ENCODE assay signal across 12 cellular contexts in genomic region chr17:83194761-83195329, GRCh38.
A peak's percentile ranks its signal among the peaks of the same experiment; 100 is the strongest.
DNase-seq lines count a peak whose midpoint lies in the region; ATAC-seq, FAIRE-seq and TF ChIP-seq lines count a peak whose summit lies in the region.
"Had no signal": no experiment of that assay in that cellular context is flagged by ENCODE, and none has a peak within 500 bp of the region (broad histone marks: within the 10 kb centered on the region; RNA-seq: fewer than 3 reads in every experiment).

No MANE protein-coding gene starts in this region.

- peak overlapping the region; percentile 20 for H3K27ac Mint-ChIP-seq in activated CD8-positive, alpha-beta T cell treated with anti-CD3 and anti-CD28 coated beads, Interleukin-2, amount 10 ng/mL, durations not matched to agents 7 days and 5 days
- H3K27ac Mint-ChIP-seq: memory B cell; stimulated activated naive CD8-positive, alpha-beta T cell treated with anti-CD3 and anti-CD28 coated beads, Interleukin-15, Interleukin-2, amounts not matched to agents 100 ng/mL and 50 ng/mL, for 24 hours had no signal

- TF ChIP-seq POLR2A in heart left ventricle (IDR thresholded peaks at IDR 0.05) = no peak

- POLR2A ChIA-PET in activated CD8-positive, alpha-beta T cell treated with anti-CD3 and anti-CD28 coated beads, Interleukin-2, amount 10 ng/mL, durations not matched to agents 7 days and 5 days (lab: Charles Lee) = no interaction called here

- peaks cover 50% of the 10 kb centered on the region for H3K4me1 Mint-ChIP-seq in activated CD8-positive, alpha-beta T cell treated with anti-CD3 and anti-CD28 coated beads, Interleukin-2, amount 10 ng/mL, durations not matched to agents 7 days and 5 days (ENCODE audit: low read depth)

- no peak for ATAC-seq in activated CD8-positive, alpha-beta T cell treated with anti-CD3 and anti-CD28 coated beads, Interleukin-2, amount 10 ng/mL, durations not matched to agents 7 days and 5 days
- ATAC-seq in heart left ventricle = no peak

- H3K27ac ChIP-seq in heart left ventricle = peak overlapping the region in 1 of 12 donors; percentile 34
- H3K27ac ChIP-seq: PC-9 had no signal

- H3K27me3 ChIP-seq in heart left ventricle = no peaks in the 10 kb centered on the region

- no peaks in the 10 kb centered on the region for H3K9me3 Mint-ChIP-seq in activated CD8-positive, alpha-beta T cell treated with anti-CD3 and anti-CD28 coated beads, Interleukin-2, amount 10 ng/mL, durations not matched to agents 7 days and 5 days (ENCODE audit: insufficient read depth)
- H3K9me3 Mint-ChIP-seq: memory B cell; stimulated activated naive CD8-positive, alpha-beta T cell treated with anti-CD3 and anti-CD28 coated beads, Interleukin-15, Interleukin-2, amounts not matched to agents 100 ng/mL and 50 ng/mL, for 24 hours had no signal

- H3K4me3 Mint-ChIP-seq in activated CD8-positive, alpha-beta T cell treated with anti-CD3 and anti-CD28 coated beads, Interleukin-2, amount 10 ng/mL, durations not matched to agents 7 days and 5 days = no peak overlapping the region
- H3K4me3 Mint-ChIP-seq: memory B cell; stimulated activated naive CD8-positive, alpha-beta T cell treated with anti-CD3 and anti-CD28 coated beads, Interleukin-15, Interleukin-2, amounts not matched to agents 100 ng/mL and 50 ng/mL, for 24 hours had no signal

- FAIRE-seq in urothelium cell line (lab: Jason Lieb, UNC) = no peak
- FAIRE-seq: bronchial epithelial cell had no signal

- H3K4me3 ChIP-seq in heart left ventricle = no peak overlapping the region
- H3K4me3 ChIP-seq: PC-9 had no signal

- no peaks in the 10 kb centered on the region for H3K27me3 Mint-ChIP-seq in activated CD8-positive, alpha-beta T cell treated with anti-CD3 and anti-CD28 coated beads, Interleukin-2, amount 10 ng/mL, durations not matched to agents 7 days and 5 days (ENCODE audit: low read depth)
- H3K27me3 Mint-ChIP-seq: memory B cell; stimulated activated naive CD8-positive, alpha-beta T cell treated with anti-CD3 and anti-CD28 coated beads, Interleukin-15, Interleukin-2, amounts not matched to agents 100 ng/mL and 50 ng/mL, for 24 hours had no signal

- H3K9me3 ChIP-seq in heart left ventricle = no peaks in the 10 kb centered on the region

- no peaks in the 10 kb centered on the region for H3K36me3 Mint-ChIP-seq in activated CD8-positive, alpha-beta T cell treated with anti-CD3 and anti-CD28 coated beads, Interleukin-2, amount 10 ng/mL, durations not matched to agents 7 days and 5 days (ENCODE audit: low read depth)
- H3K36me3 Mint-ChIP-seq: memory B cell had no signal

- no peaks in the 10 kb centered on the region for H3K36me3 ChIP-seq in heart left ventricle

- WGBS in heart left ventricle, 4 donors = 91 to 96% (median 94%) methylated on average over 24 of the region's 24 CpGs

- DNase-seq in H4 (ENCODE audit: low spot score) = peak; percentile 47
- DNase-seq in activated CD8-positive, alpha-beta T cell treated with anti-CD3 and anti-CD28 coated beads, Interleukin-2, amount 10 ng/mL, durations not matched to agents 7 days and 5 days = no peak
- DNase-seq in heart left ventricle = peak in 4 of 5 donors; percentile 14 to 62 (median 22)
- DNase-seq in stimulated activated CD8-positive, alpha-beta memory T cell treated with anti-CD3 and anti-CD28 coated beads, Interleukin-4, amount 100 ng/mL, for 48 hours = peak; percentile 45
- no peak for DNase-seq in urothelium cell line (ENCODE audit: low spot score)
- no peak for DNase-seq in AG08396 (ENCODE audit: low spot score)
- DNase-seq in germinal center (ENCODE audit: low spot score) = no peak
- DNase-seq: NCI-H2029 treated with DMSO at 0.1 percent for 48 hours had no signal

- TF ChIP-seq CTCF in heart left ventricle (IDR thresholded peaks at IDR 0.05) = no peak

- intact Hi-C loops in heart left ventricle (cut with DNase I) = no loop called here

- CTCF ChIA-PET in activated CD8-positive, alpha-beta T cell treated with anti-CD3 and anti-CD28 coated beads, Interleukin-2, amount 10 ng/mL, durations not matched to agents 7 days and 5 days (lab: Charles Lee) = no interaction called here

- peaks cover 0 to 69% (median 32%) of the 10 kb centered on the region in 12 donors for H3K4me1 ChIP-seq in heart left ventricle

Comparison
In these comparisons a context has a peak if more than half of its experiments do, and no peak if none do; other contexts are left out.
1. DNase-seq: peak in H4 (single experiment), heart left ventricle (4 of 5) and stimulated activated CD8-positive, alpha-beta memory T cell treated with anti-CD3 and anti-CD28 coated beads, Interleukin-4, amount 100 ng/mL, for 48 hours (single experiment); none in activated CD8-positive, alpha-beta T cell treated with anti-CD3 and anti-CD28 coated beads, Interleukin-2, amount 10 ng/mL, durations not matched to agents 7 days and 5 days (single experiment), urothelium cell line (single experiment), AG08396 (single experiment) and germinal center (single experiment).